Comparison of ENCODE assay signal across 29 cellular contexts in the genomic region with DNA sequence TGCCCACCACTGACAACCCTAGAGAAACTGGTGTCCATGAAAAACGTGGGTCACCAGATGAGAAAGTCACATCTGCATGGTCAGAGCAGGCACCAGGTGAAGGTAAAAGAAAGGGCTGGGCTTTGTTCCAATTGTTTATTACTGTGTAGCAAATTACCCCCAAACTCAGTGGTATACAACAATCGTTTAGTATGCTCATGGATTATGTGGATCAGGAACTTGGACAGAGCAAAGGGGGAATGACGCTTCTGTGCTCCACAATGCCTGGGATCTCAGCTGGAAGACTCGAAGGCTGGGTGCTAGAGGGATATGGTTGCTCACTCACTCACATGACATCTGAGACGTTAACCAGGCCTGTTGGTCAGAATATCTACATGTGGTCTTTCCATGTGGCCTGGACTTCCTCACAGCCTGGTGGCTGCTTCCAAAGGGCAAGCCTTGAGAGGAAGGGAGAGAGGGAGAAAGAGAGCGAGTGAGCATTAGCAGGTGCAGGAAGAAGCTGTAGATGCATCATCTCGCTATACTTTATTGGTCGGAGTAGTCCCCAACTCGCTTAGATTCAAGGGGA. TPM values are rescaled to one million over a fixed set of nuclear protein-coding genes. Genes with fewer than 3 reads are reported as not detected.
DNase-seq lines count a peak whose midpoint lies in the region; ATAC-seq and TF ChIP-seq lines count a peak whose summit lies in the region.
"Had no signal": no experiment of that assay in that cellular context is flagged by ENCODE, and none has a peak within 500 bp of the region (broad histone marks: within the 10 kb centered on the region; RNA-seq: fewer than 3 reads in every experiment).

No MANE protein-coding gene starts in this region.

- ATAC-seq in DND-41 (ENCODE audit: insufficient read depth, low read depth) (no peak), left ventricle myocardium superior (peak; percentile 4), naive B cell (ENCODE audit: low read depth in 2 of 2) (no peak), HG02973 (IDR thresholded peaks at IDR 0.05; ENCODE audit: unreplicated experiment) (no peak), HG02840 (IDR thresholded peaks at IDR 0.05; ENCODE audit: low FRiP score, unreplicated experiment) (no peak)
- ATAC-seq: activated CD4-positive, CD25-positive, alpha-beta regulatory T cell treated with anti-CD3 and anti-CD28 coated beads, Interleukin-2, amount 50 U/mL, for 24 hours; natural killer cell treated with Interleukin-12 subunit alpha and Interleukin-12 subunit beta and Interleukin-15 and Interleukin-18, amount 100 ng/mL, for 72 hours; Panc1; T-cell had no signal

- intact Hi-C loops in ascending aorta (cut with DNase I) (no loop called here), left ventricle myocardium superior (cut with micrococcal nuclease) (no loop called here)

- TF ChIP-seq CTCF in DND-41 (IDR thresholded peaks at IDR 0.05; ENCODE audit: borderline replicate concordance, extremely low read depth, low read length, poor library complexity, severe bottlenecking) (no peak), ascending aorta (IDR thresholded peaks at IDR 0.05) (no peak), GM13976 (IDR thresholded peaks at IDR 0.05; ENCODE audit: borderline replicate concordance, control extremely low read depth, extremely low read depth, insufficient read depth, missing control alignments) (no peak)

- H3K36me3 ChIP-seq in DND-41 (ENCODE audit: insufficient read depth, low read length), result 0 out of 2 replicates have a peak, but pooled peaks cover 4% of the 10 kb centered on the region
- no peaks in the 10 kb centered on the region for H3K36me3 ChIP-seq in ascending aorta
- H3K36me3 ChIP-seq: HAP-1 had no signal

- H3K27me3 ChIP-seq in DND-41 (ENCODE audit: insufficient read depth, low read length, poor library complexity) (no peaks in the 10 kb centered on the region), ascending aorta (no peaks in the 10 kb centered on the region)
- H3K27me3 ChIP-seq: BLaER1, MG63 had no signal

- H3K9me3 Mint-ChIP-seq in naive B cell, result no peaks in the 10 kb centered on the region
- H3K9me3 Mint-ChIP-seq: activated naive CD4-positive, alpha-beta T cell treated with anti-CD3 and anti-CD28 coated beads, Interleukin-2, amount 50 U/mL, for 24 hours; activated T-helper 2 cell treated with anti-CD3 and anti-CD28 coated beads, Interferon-gamma antibody, Interleukin-2, Interleukin-4, amounts not matched to agents 10 μg/mL and 5 μg/mL and 100 μg/mL, durations not matched to agents 14 hours and 24 hours and 36 hours; memory B cell; natural killer cell treated with Interleukin-12 subunit alpha and Interleukin-12 subunit beta and Interleukin-15 and Interleukin-18, amount 100 ng/mL, for 72 hours; T-cell had no signal

- H3K27ac Mint-ChIP-seq in naive B cell, result peak overlapping the region in 5 of 6 donors; percentile 16 to 84 (median 60)
- H3K27ac Mint-ChIP-seq: activated naive CD4-positive, alpha-beta T cell treated with anti-CD3 and anti-CD28 coated beads, Interleukin-2, amount 50 U/mL, for 24 hours; activated T-helper 2 cell treated with anti-CD3 and anti-CD28 coated beads, Interferon-gamma antibody, Interleukin-2, Interleukin-4, amounts not matched to agents 10 μg/mL and 5 μg/mL and 100 μg/mL, durations not matched to agents 14 hours and 24 hours and 36 hours; memory B cell; T-cell had no signal

- peaks cover 59% of the 10 kb centered on the region for H3K79me2 ChIP-seq in DND-41 (ENCODE audit: insufficient read depth, low read length)

- no peaks in the 10 kb centered on the region for H3K27me3 Mint-ChIP-seq in naive B cell
- H3K27me3 Mint-ChIP-seq: activated naive CD4-positive, alpha-beta T cell treated with anti-CD3 and anti-CD28 coated beads, Interleukin-2, amount 50 U/mL, for 24 hours; memory B cell; natural killer cell treated with Interleukin-12 subunit alpha and Interleukin-12 subunit beta and Interleukin-15 and Interleukin-18, amount 100 ng/mL, for 72 hours; T-cell had no signal

- no peak overlapping the region for H3K9ac ChIP-seq in DND-41 (ENCODE audit: low read depth, low read length)
- H3K9ac ChIP-seq: BLaER1 had no signal

- in situ Hi-C loops in GM13976 (cut with MboI; ENCODE audit: low sequenced_read_pairs, unreplicated experiment), result no loop called here

- no peaks in the 10 kb centered on the region for H4K20me1 ChIP-seq in DND-41 (ENCODE audit: insufficient read depth, low read length)

- H3K4me2 ChIP-seq in DND-41 (ENCODE audit: insufficient read depth, low read length), result no peak overlapping the region
- H3K4me2 ChIP-seq: BLaER1 had no signal

- H3K4me3 ChIP-seq in DND-41 (ENCODE audit: low read depth in 1 of 2, low read length in 2 of 2) (no peak overlapping the region), ascending aorta (no peak overlapping the region)
- H3K4me3 ChIP-seq: BLaER1, HAP-1, MG63 had no signal

- DNase-seq in DND-41 (no peak), ascending aorta (ENCODE audit: low spot score in 2 of 2) (no peak), left ventricle myocardium superior (no peak), naive B cell (no peak), GM13976 (ENCODE audit: low spot score) (no peak), NCI-H1436 (lab: John Stamatoyannopoulos, UW) (no peak)
- DNase-seq: ACHN; activated CD4-positive, alpha-beta T cell treated with anti-CD3 and anti-CD28 coated beads, Interleukin-2, amount 50 U/mL, for 48 hours; caudate nucleus; dermis blood vessel endothelial cell; GDM1; KG1; MG63; NCI-H2081 treated with DMSO at 0.1 percent for 48 hours; NCI-H226; NCI-H69; retina; stimulated activated CD4-positive, alpha-beta T cell treated with anti-CD3 and anti-CD28 coated beads, Interleukin-2, amount 100 ng/mL, for 24 hours; T-cell had no signal

- H3K36me3 Mint-ChIP-seq in naive B cell, result peaks cover 9 to 11% of the 10 kb centered on the region in 2 donors
- H3K36me3 Mint-ChIP-seq: natural killer cell treated with Interleukin-12 subunit alpha and Interleukin-12 subunit beta and Interleukin-15 and Interleukin-18, amount 100 ng/mL, for 72 hours had no signal

- peak overlapping the region; percentile 12; the same call in 1 of the 2 replicates for H3K27ac ChIP-seq in DND-41 (ENCODE audit: low read length)
- peak overlapping the region; percentile 34 to 51 for H3K27ac ChIP-seq in ascending aorta
- H3K27ac ChIP-seq: BLaER1 had no signal

- no peak overlapping the region for H2AFZ ChIP-seq in DND-41 (ENCODE audit: low read depth, low read length)

- peaks cover 13% of the 10 kb centered on the region for H3K4me1 ChIP-seq in DND-41 (ENCODE audit: insufficient read depth, low read length)
- H3K4me1 ChIP-seq in ascending aorta, result peaks cover 0 to 36% of the 10 kb centered on the region in 2 donors

- H3K4me3 Mint-ChIP-seq in naive B cell, result no peak overlapping the region
- H3K4me3 Mint-ChIP-seq: activated naive CD4-positive, alpha-beta T cell treated with anti-CD3 and anti-CD28 coated beads, Interleukin-2, amount 50 U/mL, for 24 hours; memory B cell; natural killer cell treated with Interleukin-12 subunit alpha and Interleukin-12 subunit beta and Interleukin-15 and Interleukin-18, amount 100 ng/mL, for 72 hours; T-cell had no signal

- H3K4me1 Mint-ChIP-seq in naive B cell, result peaks cover 35 to 61% (median 53%) of the 10 kb centered on the region in 3 donors

- no peaks in the 10 kb centered on the region for H3K9me3 ChIP-seq in DND-41 (ENCODE audit: insufficient read depth, low read length, severe bottlenecking)
- H3K9me3 ChIP-seq in ascending aorta, result no peaks in the 10 kb centered on the region
- H3K9me3 ChIP-seq: BLaER1, HAP-1, MG63 had no signal

RNA-seq across cellular contexts. Expression of gene LPP, which starts 44.9 kb away (rescaled TPM):
- total RNA-seq in ascending aorta, result 1,791 TPM
- total RNA-seq in left ventricle myocardium superior, result 109 TPM
- polyA plus RNA-seq in naive B cell (ENCODE audit: low read depth in 6 of 6), result 10 to 100 TPM in 5 of 6 donors, 1 to 10 TPM in 1; 9.6 to 58.6 (median 25.4) TPM

Comparison
In these comparisons a context has a peak if more than half of its experiments do, and no peak if none do; other contexts are left out.
1. RNA of gene LPP, which starts 44.9 kb away (total RNA-seq): 1,791 TPM in ascending aorta (single experiment); 109 TPM in left ventricle myocardium superior (single experiment); every median in the first group is over 10 times any median in the second.